ENCODE assay signal across 8 cellular contexts in genomic region chr2:190649798-190650390, GRCh38. TPM values are rescaled to one million over a fixed set of nuclear protein-coding genes. Genes with fewer than 3 reads are reported as not detected.
DNase-seq lines count a peak whose midpoint lies in the region; ATAC-seq and TF ChIP-seq lines count a peak whose summit lies in the region.

No MANE protein-coding gene starts in this region.

- peaks cover 0 to 13% (median 3%) of the 10 kb centered on the region in 11 experiments; a peak in 5 of 22 replicates for H3K36me3 ChIP-seq in BLaER1 treated with 17β-estradiol and CSF1 and Interleukin-3, amounts not matched to agents 10 nM and 100 nM
- H3K36me3 ChIP-seq in mucosa of descending colon (ENCODE audit: low read depth), result no peaks in the 10 kb centered on the region

- intact Hi-C loops in dorsolateral prefrontal cortex (cut with DNase I) (loop anchor here (5.0 to 10.0 kb wide), 3 partner anchors 65 to 118 kb away; partner anchors contain the start of gene NEMP2 (in 1 of the 2)), mucosa of descending colon (cut with DNase I, micrococcal nuclease) (loop anchor here in 1 of 2 donors (10.0 kb wide), 1 partner anchor 115 kb away; the partner anchor contains the start of gene NEMP2)

- DNase-seq in H4 (ENCODE audit: low spot score) (peak; percentile 22), dorsolateral prefrontal cortex (peak in 2 of 10 donors; percentile 19 to 35), mucosa of descending colon (peak in 1 of 3 donors; percentile 28), NCI-H2029 treated with DMSO at 0.1 percent for 48 hours (lab: John Stamatoyannopoulos, UW) (no peak), activated gamma-delta T cell treated with Interleukin-2 at 50 U/mL for 16 hours (no peak)

- H3K9me3 ChIP-seq in BLaER1 treated with 17β-estradiol and CSF1 and Interleukin-3, amounts not matched to agents 10 nM and 100 nM (replicated peaks in 1 of 11), result no peaks in the 10 kb centered on the region; a peak in 1 of 22 replicates
- H3K9me3 ChIP-seq in mucosa of descending colon, result no peaks in the 10 kb centered on the region

- H3K4me3 ChIP-seq in BLaER1 treated with 17β-estradiol and CSF1 and Interleukin-3, amounts not matched to agents 10 nM and 100 nM, result peak overlapping the region; percentile 82 to 97 (median 92)
- H3K4me3 ChIP-seq in dorsolateral prefrontal cortex, result peak overlapping the region; percentile 58 to 94 (median 83)
- peak overlapping the region; percentile 77 for H3K4me3 ChIP-seq in mucosa of descending colon

- peaks cover 0 to 42% (median 27%) of the 10 kb centered on the region in 11 experiments; a peak in 16 of 22 replicates for H4K20me1 ChIP-seq in BLaER1 treated with 17β-estradiol and CSF1 and Interleukin-3, amounts not matched to agents 10 nM and 100 nM

- ATAC-seq in mucosa of descending colon, result peak; percentile 1
- ATAC-seq in HG02623 (IDR thresholded peaks at IDR 0.05; ENCODE audit: unreplicated experiment), result no peak

- peaks cover 14 to 67% (median 27%) of the 10 kb centered on the region in 10 experiments for H3K4me1 ChIP-seq in BLaER1 treated with 17β-estradiol and CSF1 and Interleukin-3, amounts not matched to agents 10 nM and 100 nM
- H3K4me1 ChIP-seq in mucosa of descending colon (ENCODE audit: low read depth), result peaks cover 21% of the 10 kb centered on the region

- TF ChIP-seq POLR2A in Raji (IDR thresholded peaks at IDR 0.05; ENCODE audit: insufficient read depth, low read depth, low read length), result 0 out of 2 replicates have a peak, but pooled peaks have one; percentile 5

- no peaks in the 10 kb centered on the region for H3K27me3 ChIP-seq in BLaER1 treated with 17β-estradiol and CSF1 and Interleukin-3, amounts not matched to agents 10 nM and 100 nM
- no peaks in the 10 kb centered on the region for H3K27me3 ChIP-seq in dorsolateral prefrontal cortex

- H3K27ac ChIP-seq in BLaER1 treated with 17β-estradiol and CSF1 and Interleukin-3, amounts not matched to agents 10 nM and 100 nM, result peak overlapping the region; percentile 96 to 99 (median 97)
- peak overlapping the region; percentile 76 to 98 (median 95) for H3K27ac ChIP-seq in dorsolateral prefrontal cortex

- TF ChIP-seq CTCF in dorsolateral prefrontal cortex (IDR thresholded peaks at IDR 0.05 in 54 of 56, conservative IDR thresholded peaks at IDR 0.05 in 2 of 56; ENCODE audit: low read depth in 1 of 56, partially characterized antibody in 56 of 56) (no peak), mucosa of descending colon (IDR thresholded peaks at IDR 0.05) (no peak)

- H3K9ac ChIP-seq in BLaER1 treated with 17β-estradiol and CSF1 and Interleukin-3, amounts not matched to agents 10 nM and 100 nM, result peak overlapping the region; percentile 95 to 99 (median 97)

- H3K4me2 ChIP-seq in BLaER1 treated with 17β-estradiol and CSF1 and Interleukin-3, amounts not matched to agents 10 nM and 100 nM, result peak overlapping the region; percentile 77 to 95 (median 87)

RNA-seq across cellular contexts. Expression of gene NAB1, which starts 1.0 kb away (rescaled TPM):
- total RNA-seq in H4 (2014; rRNA removed; shearing (Covaris generic)), result 22.6 and 28.7 TPM in 2 replicates
- 100 to 1,000 TPM in 1 of 120 experiments, 10 to 100 TPM in 119; 42.6 to 115 (median 62.1) TPM for total RNA-seq in dorsolateral prefrontal cortex
- 10 to 100 TPM; 23.4 to 55.0 (median 28.9) TPM for total RNA-seq in mucosa of descending colon
